ENCODE assay signal across 8 cellular contexts in genomic region chr22:37483594-37484114, GRCh38. TPM values are rescaled to one million over a fixed set of nuclear protein-coding genes. Genes with fewer than 3 reads are reported as not detected.
DNase-seq lines count a peak whose midpoint lies in the region; ATAC-seq and TF ChIP-seq lines count a peak whose summit lies in the region.

No MANE protein-coding gene starts in this region.

- H3K4me1 Mint-ChIP-seq in activated T-cell treated with anti-CD3 and anti-CD28 coated beads, Interleukin-2, amount 50 U/mL, for 72 hours (ENCODE audit: low read depth) = peaks cover 54% of the 10 kb centered on the region
- peaks cover 54% of the 10 kb centered on the region for H3K4me1 Mint-ChIP-seq in activated CD8-positive, alpha-beta T cell treated with anti-CD3 and anti-CD28 coated beads, Interleukin-2, amount 10 ng/mL, durations not matched to agents 7 days and 5 days (ENCODE audit: low read depth)

- H3K9ac ChIP-seq in liver (ENCODE audit: low read depth in 1 of 2, low read length in 2 of 2) = no peak overlapping the region

- H3K9me3 ChIP-seq in liver (ENCODE audit: control insufficient read depth in 4 of 4, low read length in 3 of 4) (no peaks in the 10 kb centered on the region), thoracic aorta (no peaks in the 10 kb centered on the region)

- no peaks in the 10 kb centered on the region for H3K9me3 Mint-ChIP-seq in activated T-cell treated with anti-CD3 and anti-CD28 coated beads, Interleukin-2, amount 50 U/mL, for 72 hours
- no peaks in the 10 kb centered on the region for H3K9me3 Mint-ChIP-seq in activated CD8-positive, alpha-beta T cell treated with anti-CD3 and anti-CD28 coated beads, Interleukin-2, amount 10 ng/mL, durations not matched to agents 7 days and 5 days (ENCODE audit: insufficient read depth)

- H3K27me3 ChIP-seq in liver (ENCODE audit: control insufficient read depth in 4 of 4, insufficient read depth in 4 of 4, low read length in 3 of 4) (no peaks in the 10 kb centered on the region), thoracic aorta (replicated peaks; ENCODE audit: insufficient read depth) (no peaks in the 10 kb centered on the region)

- peak overlapping the region; percentile 21 to 51 for H3K27ac ChIP-seq in liver (ENCODE audit: low read depth in 1 of 2, low read length in 2 of 2)
- peak overlapping the region in 1 of 2 donors; percentile 23 for H3K27ac ChIP-seq in thoracic aorta

- peaks cover 8 to 11% of the 10 kb centered on the region in 2 donors for H3K36me3 Mint-ChIP-seq in activated T-cell treated with anti-CD3 and anti-CD28 coated beads, Interleukin-2, amount 50 U/mL, for 72 hours (ENCODE audit: insufficient read depth in 2 of 2)
- peaks cover 52% of the 10 kb centered on the region for H3K36me3 Mint-ChIP-seq in activated CD8-positive, alpha-beta T cell treated with anti-CD3 and anti-CD28 coated beads, Interleukin-2, amount 10 ng/mL, durations not matched to agents 7 days and 5 days (ENCODE audit: low read depth)

- H3K4me3 ChIP-seq in liver (ENCODE audit: low read depth in 1 of 3, low read length in 3 of 3) (peak overlapping the region in 1 of 3 donors; percentile 33), thoracic aorta (peak overlapping the region; percentile 63)

- POLR2A ChIA-PET in activated CD8-positive, alpha-beta T cell treated with anti-CD3 and anti-CD28 coated beads, Interleukin-2, amount 10 ng/mL, durations not matched to agents 7 days and 5 days (lab: Charles Lee) = no interaction called here

- peak overlapping the region; percentile 96 for H3K27ac Mint-ChIP-seq in activated T-cell treated with anti-CD3 and anti-CD28 coated beads, Interleukin-2, amount 50 U/mL, for 72 hours
- peak overlapping the region; percentile 97 for H3K27ac Mint-ChIP-seq in activated CD8-positive, alpha-beta T cell treated with anti-CD3 and anti-CD28 coated beads, Interleukin-2, amount 10 ng/mL, durations not matched to agents 7 days and 5 days

- H3K4me1 ChIP-seq in liver (ENCODE audit: control insufficient read depth in 4 of 4, insufficient read depth in 4 of 4, low read length in 3 of 4) = peaks cover 2 to 9% (median 5%) of the 10 kb centered on the region in 4 donors
- peaks cover 8 to 23% of the 10 kb centered on the region in 2 donors for H3K4me1 ChIP-seq in thoracic aorta (ENCODE audit: control insufficient read depth in 1 of 2, low read depth in 2 of 2)

- H3K36me3 ChIP-seq in liver (ENCODE audit: control insufficient read depth in 4 of 4, insufficient read depth in 3 of 4, low read depth in 1 of 4, low read length in 3 of 4) (no peaks in the 10 kb centered on the region), thoracic aorta (no peaks in the 10 kb centered on the region)

- DNase-seq in activated T-cell treated with anti-CD3 and anti-CD28 coated beads, Interleukin-2, amount 50 U/mL, for 72 hours = no peak
- DNase-seq in activated T-cell treated with anti-CD3 and anti-CD28 coated beads for 4 hours = no peak
- no peak for DNase-seq in activated CD8-positive, alpha-beta T cell treated with anti-CD3 and anti-CD28 coated beads, Interleukin-2, amount 10 ng/mL, durations not matched to agents 7 days and 5 days
- DNase-seq in thoracic aorta (ENCODE audit: low spot score) = no peak
- no peak for DNase-seq in kidney glomerular epithelial cell (lab: John Stamatoyannopoulos, UW)

- peak overlapping the region; percentile 90 to 92 for H3K4me3 Mint-ChIP-seq in activated T-cell treated with anti-CD3 and anti-CD28 coated beads, Interleukin-2, amount 50 U/mL, for 72 hours
- H3K4me3 Mint-ChIP-seq in activated CD8-positive, alpha-beta T cell treated with anti-CD3 and anti-CD28 coated beads, Interleukin-2, amount 10 ng/mL, durations not matched to agents 7 days and 5 days = peak overlapping the region; percentile 88

- WGBS in liver = 54% methylated on average over 13 of the region's 13 CpGs

- no peak for ATAC-seq in activated T-cell treated with anti-CD3 and anti-CD28 coated beads, Interleukin-2, amount 50 U/mL, for 72 hours (replicated peaks in 1 of 2)
- no peak for ATAC-seq in activated CD8-positive, alpha-beta T cell treated with anti-CD3 and anti-CD28 coated beads, Interleukin-2, amount 10 ng/mL, durations not matched to agents 7 days and 5 days
- no peak for ATAC-seq in thoracic aorta (ENCODE audit: insufficient number of reproducible peaks, low FRiP score, low read depth)
- ATAC-seq in HG02759 (IDR thresholded peaks at IDR 0.05; ENCODE audit: unreplicated experiment) = no peak
- ATAC-seq in GM21619 (IDR thresholded peaks at IDR 0.05; ENCODE audit: unreplicated experiment) = no peak

- TF ChIP-seq RAD21 in liver (IDR thresholded peaks at IDR 0.05) = no peak

- CTCF ChIA-PET in activated CD8-positive, alpha-beta T cell treated with anti-CD3 and anti-CD28 coated beads, Interleukin-2, amount 10 ng/mL, durations not matched to agents 7 days and 5 days (lab: Charles Lee) = interaction anchor here (0.6 to 1.6 kb wide), 3 partner anchors 11 to 171 kb away, joined by 3 to 6 read pairs (median 5); no protein-coding TSS in a partner anchor

- H3K27me3 Mint-ChIP-seq in activated T-cell treated with anti-CD3 and anti-CD28 coated beads, Interleukin-2, amount 50 U/mL, for 72 hours (ENCODE audit: low read depth) = no peaks in the 10 kb centered on the region
- no peaks in the 10 kb centered on the region for H3K27me3 Mint-ChIP-seq in activated CD8-positive, alpha-beta T cell treated with anti-CD3 and anti-CD28 coated beads, Interleukin-2, amount 10 ng/mL, durations not matched to agents 7 days and 5 days (ENCODE audit: low read depth)

- TF ChIP-seq CTCF in liver (IDR thresholded peaks at IDR 0.05; ENCODE audit: low read depth, low read length, missing input control) = no peak
- no peak for TF ChIP-seq CTCF in thoracic aorta (IDR thresholded peaks at IDR 0.05)

TF ChIP-seq in liver, 16 proteins besides CTCF, POLR2A, EP300 and RAD21:
- TF ChIP-seq FOXA2 (IDR thresholded peaks at IDR 0.05) (no peak), RXRA (IDR thresholded peaks at IDR 0.05) (no peak), GABPA (IDR thresholded peaks at IDR 0.05 in 1 of 2, conservative IDR thresholded peaks at IDR 0.05 in 1 of 2) (no peak), JUND (IDR thresholded peaks at IDR 0.05) (no peak), ZBTB33 (IDR thresholded peaks at IDR 0.05) (no peak), YY1 (IDR thresholded peaks at IDR 0.05) (no peak), ATF3 (IDR thresholded peaks at IDR 0.05) (no peak)

RNA-seq across cellular contexts. Expression of gene MFNG, which starts 2.5 kb away (rescaled TPM):
- 100 to 1,000 TPM in 1 of 2 donors, 10 to 100 TPM in 1; 94.0 to 116 TPM for total RNA-seq in activated T-cell treated with anti-CD3 and anti-CD28 coated beads, Interleukin-2, amount 50 U/mL, for 72 hours
- 100 to 1,000 TPM; 227 to 232 TPM for total RNA-seq in activated CD8-positive, alpha-beta T cell treated with anti-CD3 and anti-CD28 coated beads, Interleukin-2, amount 10 ng/mL, durations not matched to agents 7 days and 5 days
- total RNA-seq in liver = 1 to 10 TPM; 6.9 to 7.9 TPM
- polyA plus RNA-seq in liver = 10 to 100 TPM in 1 of 2 donors, 1 to 10 TPM in 1; 5.0 to 10.7 TPM
- total RNA-seq in thoracic aorta = 10 to 100 TPM; 18.1 to 25.5 TPM

RNA-seq across cellular contexts. Expression of gene CARD10, which starts 35.6 kb away (rescaled TPM):
- under 1 TPM in 1 of 2 donors, not detected in 1; 0.25 TPM for total RNA-seq in activated T-cell treated with anti-CD3 and anti-CD28 coated beads, Interleukin-2, amount 50 U/mL, for 72 hours
- total RNA-seq in activated CD8-positive, alpha-beta T cell treated with anti-CD3 and anti-CD28 coated beads, Interleukin-2, amount 10 ng/mL, durations not matched to agents 7 days and 5 days = under 1 TPM in 1 of 2 experiments, not detected in 1; 0.31 TPM
- total RNA-seq in liver (1 to 10 TPM; 7.8 to 8.9 TPM), thoracic aorta (10 to 100 TPM in 1 of 2 donors, 1 to 10 TPM in 1; 7.2 to 11.0 TPM)
- polyA plus RNA-seq in liver = 10 to 100 TPM in 1 of 2 donors, 1 to 10 TPM in 1; 7.9 to 14.0 TPM

RNA-seq across cellular contexts. Expression of gene ELFN2, which starts 56.4 kb away (rescaled TPM):
- under 1 TPM; 0.58 to 0.62 TPM for total RNA-seq in activated T-cell treated with anti-CD3 and anti-CD28 coated beads, Interleukin-2, amount 50 U/mL, for 72 hours
- under 1 TPM; 0.05 to 0.08 TPM for total RNA-seq in activated CD8-positive, alpha-beta T cell treated with anti-CD3 and anti-CD28 coated beads, Interleukin-2, amount 10 ng/mL, durations not matched to agents 7 days and 5 days
- under 1 TPM; 0.08 to 0.19 TPM for total RNA-seq in liver
- under 1 TPM in 1 of 2 donors, not detected in 1; 0.07 TPM for polyA plus RNA-seq in liver
- total RNA-seq in thoracic aorta = not detected

Comparison
In these comparisons a context has a peak if more than half of its experiments do, and no peak if none do; other contexts are left out.
1. RNA of gene CARD10, which starts 35.6 kb away (total RNA-seq): 7.2 to 11.0 TPM in thoracic aorta and 7.8 to 8.9 TPM in liver; 0.31 TPM in activated CD8-positive, alpha-beta T cell treated with anti-CD3 and anti-CD28 coated beads, Interleukin-2, amount 10 ng/mL, durations not matched to agents 7 days and 5 days and 0.25 TPM in activated T-cell treated with anti-CD3 and anti-CD28 coated beads, Interleukin-2, amount 50 U/mL, for 72 hours; every median in the first group is over 4 times any median in the second.